ENCODE assay signal across 1 cellular context in the genomic region with DNA sequence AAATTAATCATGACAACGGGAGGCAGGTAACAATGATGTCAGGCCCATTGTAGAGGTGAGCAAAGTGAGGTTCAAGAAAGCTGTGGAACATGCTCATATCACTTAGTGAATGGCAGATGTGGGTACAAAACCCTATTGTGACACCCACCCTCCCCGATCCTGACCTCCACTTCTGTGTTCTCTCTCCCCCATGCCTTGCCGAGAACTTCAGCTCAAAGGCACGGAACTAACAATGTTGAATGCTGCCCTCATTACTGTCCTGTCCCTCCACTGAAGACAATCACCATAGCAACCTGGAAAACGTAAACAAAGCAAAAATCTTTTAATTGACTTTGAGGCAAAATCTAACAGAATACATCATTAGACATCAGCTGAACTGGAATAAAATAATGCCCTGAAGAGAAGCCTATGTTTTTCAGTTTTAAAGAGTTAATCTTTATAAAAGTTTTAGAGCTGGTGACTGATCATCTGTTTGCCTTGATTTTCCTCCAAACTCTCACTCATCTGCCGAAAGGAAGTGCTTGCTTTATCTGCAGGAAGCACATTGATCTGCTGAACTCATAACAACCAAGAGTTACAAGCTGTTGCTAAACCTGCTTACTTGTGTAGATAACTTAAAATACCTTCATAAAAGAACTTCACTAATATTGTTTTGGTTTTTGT.
TF ChIP-seq lines count a peak whose summit lies in the region.

No MANE protein-coding gene starts in this region.

TF ChIP-seq in K562, 482 proteins besides CTCF, POLR2A, EP300 and RAD21 (continued from another document and continues in another):
- TF ChIP-seq CBX3 (IDR thresholded peaks at IDR 0.05; ENCODE audit: borderline replicate concordance in 1 of 2, low read length in 2 of 2) (peak in 1 of 2 experiments; percentile 74; a peak in 1 of 3 replicates), CHD4 (IDR thresholded peaks at IDR 0.05; ENCODE audit: insufficient read depth, insufficient replicate concordance, low read depth, low read length, poor library complexity, severe bottlenecking) (peak; percentile 75), ZNF239 (CRISPR knock-in tag; IDR thresholded peaks at IDR 0.05) (no peak), EZH2 (IDR thresholded peaks at IDR 0.05; ENCODE audit: borderline replicate concordance, low read depth, low read length) (no peak), ZNF140 (CRISPR knock-in tag; IDR thresholded peaks at IDR 0.05) (no peak), NCOR1 (IDR thresholded peaks at IDR 0.05) (peak; percentile 93), E2F3 (CRISPR knock-in tag; IDR thresholded peaks at IDR 0.05) (no peak), SRSF1 (IDR thresholded peaks at IDR 0.05; ENCODE audit: low read depth, low read length) (no peak), RBM39 (optimal IDR thresholded peaks at IDR 0.05; ENCODE audit: low read depth, low read length) (no peak), TSC22D4 (tag; IDR thresholded peaks at IDR 0.05) (no peak), SOX6 (IDR thresholded peaks at IDR 0.05) (peak; percentile 83), HNRNPUL1 (IDR thresholded peaks at IDR 0.05; ENCODE audit: low read length) (no peak), MTA3 (IDR thresholded peaks at IDR 0.05; ENCODE audit: borderline replicate concordance) (peak; percentile 38; the same call in 1 of the 2 replicates), ZSCAN29 (IDR thresholded peaks at IDR 0.05) (no peak), ZNF3 (CRISPR knock-in tag; IDR thresholded peaks at IDR 0.05) (no peak), FUS (optimal IDR thresholded peaks at IDR 0.05; ENCODE audit: low read depth, low read length) (no peak), ARID1B (IDR thresholded peaks at IDR 0.05) (peak; percentile 98), MAFF (IDR thresholded peaks at IDR 0.05; ENCODE audit: low read length) (no peak), NR2C1 (IDR thresholded peaks at IDR 0.05) (peak; percentile 55), NR2C1 (tag; IDR thresholded peaks at IDR 0.05) (peak; percentile 42), ZNF197 (CRISPR knock-in tag; IDR thresholded peaks at IDR 0.05; ENCODE audit: low read depth) (0 out of 2 replicates have a peak, but pooled peaks have one; percentile 72), TOE1 (IDR thresholded peaks at IDR 0.05; ENCODE audit: borderline replicate concordance) (0 out of 2 replicates have a peak, but pooled peaks have one; percentile 59), TOE1 (CRISPR knock-in tag; IDR thresholded peaks at IDR 0.05; ENCODE audit: borderline replicate concordance, low read depth) (no peak), KDM4B (IDR thresholded peaks at IDR 0.05; ENCODE audit: borderline replicate concordance in 2 of 2, low read depth in 1 of 2) (no peak)
- TF ChIP-seq, protein P1, sequence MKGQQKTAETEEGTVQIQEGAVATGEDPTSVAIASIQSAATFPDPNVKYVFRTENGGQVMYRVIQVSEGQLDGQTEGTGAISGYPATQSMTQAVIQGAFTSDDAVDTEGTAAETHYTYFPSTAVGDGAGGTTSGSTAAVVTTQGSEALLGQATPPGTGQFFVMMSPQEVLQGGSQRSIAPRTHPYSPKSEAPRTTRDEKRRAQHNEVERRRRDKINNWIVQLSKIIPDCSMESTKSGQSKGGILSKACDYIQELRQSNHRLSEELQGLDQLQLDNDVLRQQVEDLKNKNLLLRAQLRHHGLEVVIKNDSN (CRISPR knock-in tag; IDR thresholded peaks at IDR 0.05): no peak
- TF ChIP-seq, protein P2, sequence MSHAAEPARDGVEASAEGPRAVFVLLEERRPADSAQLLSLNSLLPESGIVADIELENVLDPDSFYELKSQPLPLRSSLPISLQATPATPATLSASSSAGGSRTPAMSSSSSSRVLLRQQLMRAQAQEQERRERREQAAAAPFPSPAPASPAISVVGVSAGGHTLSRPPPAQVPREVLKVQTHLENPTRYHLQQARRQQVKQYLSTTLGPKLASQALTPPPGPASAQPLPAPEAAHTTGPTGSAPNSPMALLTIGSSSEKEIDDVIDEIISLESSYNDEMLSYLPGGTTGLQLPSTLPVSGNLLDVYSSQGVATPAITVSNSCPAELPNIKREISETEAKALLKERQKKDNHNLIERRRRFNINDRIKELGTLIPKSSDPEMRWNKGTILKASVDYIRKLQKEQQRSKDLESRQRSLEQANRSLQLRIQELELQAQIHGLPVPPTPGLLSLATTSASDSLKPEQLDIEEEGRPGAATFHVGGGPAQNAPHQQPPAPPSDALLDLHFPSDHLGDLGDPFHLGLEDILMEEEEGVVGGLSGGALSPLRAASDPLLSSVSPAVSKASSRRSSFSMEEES (CRISPR knock-in tag; IDR thresholded peaks at IDR 0.05): no peak
- TF ChIP-seq, protein P3, sequence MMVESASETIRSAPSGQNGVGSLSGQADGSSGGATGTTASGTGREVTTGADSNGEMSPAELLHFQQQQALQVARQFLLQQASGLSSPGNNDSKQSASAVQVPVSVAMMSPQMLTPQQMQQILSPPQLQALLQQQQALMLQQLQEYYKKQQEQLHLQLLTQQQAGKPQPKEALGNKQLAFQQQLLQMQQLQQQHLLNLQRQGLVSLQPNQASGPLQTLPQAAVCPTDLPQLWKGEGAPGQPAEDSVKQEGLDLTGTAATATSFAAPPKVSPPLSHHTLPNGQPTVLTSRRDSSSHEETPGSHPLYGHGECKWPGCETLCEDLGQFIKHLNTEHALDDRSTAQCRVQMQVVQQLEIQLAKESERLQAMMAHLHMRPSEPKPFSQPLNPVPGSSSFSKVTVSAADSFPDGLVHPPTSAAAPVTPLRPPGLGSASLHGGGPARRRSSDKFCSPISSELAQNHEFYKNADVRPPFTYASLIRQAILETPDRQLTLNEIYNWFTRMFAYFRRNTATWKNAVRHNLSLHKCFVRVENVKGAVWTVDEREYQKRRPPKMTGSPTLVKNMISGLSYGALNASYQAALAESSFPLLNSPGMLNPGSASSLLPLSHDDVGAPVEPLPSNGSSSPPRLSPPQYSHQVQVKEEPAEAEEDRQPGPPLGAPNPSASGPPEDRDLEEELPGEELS (CRISPR knock-in tag; IDR thresholded peaks at IDR 0.05; ENCODE audit: borderline replicate concordance): no peak
- TF ChIP-seq, protein P4, sequence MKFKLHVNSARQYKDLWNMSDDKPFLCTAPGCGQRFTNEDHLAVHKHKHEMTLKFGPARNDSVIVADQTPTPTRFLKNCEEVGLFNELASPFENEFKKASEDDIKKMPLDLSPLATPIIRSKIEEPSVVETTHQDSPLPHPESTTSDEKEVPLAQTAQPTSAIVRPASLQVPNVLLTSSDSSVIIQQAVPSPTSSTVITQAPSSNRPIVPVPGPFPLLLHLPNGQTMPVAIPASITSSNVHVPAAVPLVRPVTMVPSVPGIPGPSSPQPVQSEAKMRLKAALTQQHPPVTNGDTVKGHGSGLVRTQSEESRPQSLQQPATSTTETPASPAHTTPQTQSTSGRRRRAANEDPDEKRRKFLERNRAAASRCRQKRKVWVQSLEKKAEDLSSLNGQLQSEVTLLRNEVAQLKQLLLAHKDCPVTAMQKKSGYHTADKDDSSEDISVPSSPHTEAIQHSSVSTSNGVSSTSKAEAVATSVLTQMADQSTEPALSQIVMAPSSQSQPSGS (CRISPR knock-in tag; IDR thresholded peaks at IDR 0.05): no peak
- TF ChIP-seq, protein P5, sequence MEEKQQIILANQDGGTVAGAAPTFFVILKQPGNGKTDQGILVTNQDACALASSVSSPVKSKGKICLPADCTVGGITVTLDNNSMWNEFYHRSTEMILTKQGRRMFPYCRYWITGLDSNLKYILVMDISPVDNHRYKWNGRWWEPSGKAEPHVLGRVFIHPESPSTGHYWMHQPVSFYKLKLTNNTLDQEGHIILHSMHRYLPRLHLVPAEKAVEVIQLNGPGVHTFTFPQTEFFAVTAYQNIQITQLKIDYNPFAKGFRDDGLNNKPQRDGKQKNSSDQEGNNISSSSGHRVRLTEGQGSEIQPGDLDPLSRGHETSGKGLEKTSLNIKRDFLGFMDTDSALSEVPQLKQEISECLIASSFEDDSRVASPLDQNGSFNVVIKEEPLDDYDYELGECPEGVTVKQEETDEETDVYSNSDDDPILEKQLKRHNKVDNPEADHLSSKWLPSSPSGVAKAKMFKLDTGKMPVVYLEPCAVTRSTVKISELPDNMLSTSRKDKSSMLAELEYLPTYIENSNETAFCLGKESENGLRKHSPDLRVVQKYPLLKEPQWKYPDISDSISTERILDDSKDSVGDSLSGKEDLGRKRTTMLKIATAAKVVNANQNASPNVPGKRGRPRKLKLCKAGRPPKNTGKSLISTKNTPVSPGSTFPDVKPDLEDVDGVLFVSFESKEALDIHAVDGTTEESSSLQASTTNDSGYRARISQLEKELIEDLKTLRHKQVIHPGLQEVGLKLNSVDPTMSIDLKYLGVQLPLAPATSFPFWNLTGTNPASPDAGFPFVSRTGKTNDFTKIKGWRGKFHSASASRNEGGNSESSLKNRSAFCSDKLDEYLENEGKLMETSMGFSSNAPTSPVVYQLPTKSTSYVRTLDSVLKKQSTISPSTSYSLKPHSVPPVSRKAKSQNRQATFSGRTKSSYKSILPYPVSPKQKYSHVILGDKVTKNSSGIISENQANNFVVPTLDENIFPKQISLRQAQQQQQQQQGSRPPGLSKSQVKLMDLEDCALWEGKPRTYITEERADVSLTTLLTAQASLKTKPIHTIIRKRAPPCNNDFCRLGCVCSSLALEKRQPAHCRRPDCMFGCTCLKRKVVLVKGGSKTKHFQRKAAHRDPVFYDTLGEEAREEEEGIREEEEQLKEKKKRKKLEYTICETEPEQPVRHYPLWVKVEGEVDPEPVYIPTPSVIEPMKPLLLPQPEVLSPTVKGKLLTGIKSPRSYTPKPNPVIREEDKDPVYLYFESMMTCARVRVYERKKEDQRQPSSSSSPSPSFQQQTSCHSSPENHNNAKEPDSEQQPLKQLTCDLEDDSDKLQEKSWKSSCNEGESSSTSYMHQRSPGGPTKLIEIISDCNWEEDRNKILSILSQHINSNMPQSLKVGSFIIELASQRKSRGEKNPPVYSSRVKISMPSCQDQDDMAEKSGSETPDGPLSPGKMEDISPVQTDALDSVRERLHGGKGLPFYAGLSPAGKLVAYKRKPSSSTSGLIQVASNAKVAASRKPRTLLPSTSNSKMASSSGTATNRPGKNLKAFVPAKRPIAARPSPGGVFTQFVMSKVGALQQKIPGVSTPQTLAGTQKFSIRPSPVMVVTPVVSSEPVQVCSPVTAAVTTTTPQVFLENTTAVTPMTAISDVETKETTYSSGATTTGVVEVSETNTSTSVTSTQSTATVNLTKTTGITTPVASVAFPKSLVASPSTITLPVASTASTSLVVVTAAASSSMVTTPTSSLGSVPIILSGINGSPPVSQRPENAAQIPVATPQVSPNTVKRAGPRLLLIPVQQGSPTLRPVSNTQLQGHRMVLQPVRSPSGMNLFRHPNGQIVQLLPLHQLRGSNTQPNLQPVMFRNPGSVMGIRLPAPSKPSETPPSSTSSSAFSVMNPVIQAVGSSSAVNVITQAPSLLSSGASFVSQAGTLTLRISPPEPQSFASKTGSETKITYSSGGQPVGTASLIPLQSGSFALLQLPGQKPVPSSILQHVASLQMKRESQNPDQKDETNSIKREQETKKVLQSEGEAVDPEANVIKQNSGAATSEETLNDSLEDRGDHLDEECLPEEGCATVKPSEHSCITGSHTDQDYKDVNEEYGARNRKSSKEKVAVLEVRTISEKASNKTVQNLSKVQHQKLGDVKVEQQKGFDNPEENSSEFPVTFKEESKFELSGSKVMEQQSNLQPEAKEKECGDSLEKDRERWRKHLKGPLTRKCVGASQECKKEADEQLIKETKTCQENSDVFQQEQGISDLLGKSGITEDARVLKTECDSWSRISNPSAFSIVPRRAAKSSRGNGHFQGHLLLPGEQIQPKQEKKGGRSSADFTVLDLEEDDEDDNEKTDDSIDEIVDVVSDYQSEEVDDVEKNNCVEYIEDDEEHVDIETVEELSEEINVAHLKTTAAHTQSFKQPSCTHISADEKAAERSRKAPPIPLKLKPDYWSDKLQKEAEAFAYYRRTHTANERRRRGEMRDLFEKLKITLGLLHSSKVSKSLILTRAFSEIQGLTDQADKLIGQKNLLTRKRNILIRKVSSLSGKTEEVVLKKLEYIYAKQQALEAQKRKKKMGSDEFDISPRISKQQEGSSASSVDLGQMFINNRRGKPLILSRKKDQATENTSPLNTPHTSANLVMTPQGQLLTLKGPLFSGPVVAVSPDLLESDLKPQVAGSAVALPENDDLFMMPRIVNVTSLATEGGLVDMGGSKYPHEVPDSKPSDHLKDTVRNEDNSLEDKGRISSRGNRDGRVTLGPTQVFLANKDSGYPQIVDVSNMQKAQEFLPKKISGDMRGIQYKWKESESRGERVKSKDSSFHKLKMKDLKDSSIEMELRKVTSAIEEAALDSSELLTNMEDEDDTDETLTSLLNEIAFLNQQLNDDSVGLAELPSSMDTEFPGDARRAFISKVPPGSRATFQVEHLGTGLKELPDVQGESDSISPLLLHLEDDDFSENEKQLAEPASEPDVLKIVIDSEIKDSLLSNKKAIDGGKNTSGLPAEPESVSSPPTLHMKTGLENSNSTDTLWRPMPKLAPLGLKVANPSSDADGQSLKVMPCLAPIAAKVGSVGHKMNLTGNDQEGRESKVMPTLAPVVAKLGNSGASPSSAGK (IDR thresholded peaks at IDR 0.05): no peak; the same call in 1 of the 2 replicates
- TF ChIP-seq, protein P6, sequence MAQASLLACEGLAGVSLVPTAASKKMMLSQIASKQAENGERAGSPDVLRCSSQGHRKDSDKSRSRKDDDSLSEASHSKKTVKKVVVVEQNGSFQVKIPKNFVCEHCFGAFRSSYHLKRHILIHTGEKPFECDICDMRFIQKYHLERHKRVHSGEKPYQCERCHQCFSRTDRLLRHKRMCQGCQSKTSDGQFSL (CRISPR knock-in tag; IDR thresholded peaks at IDR 0.05): no peak
- TF ChIP-seq, protein P6 (tag; IDR thresholded peaks at IDR 0.05): no peak
- TF ChIP-seq, protein P7, sequence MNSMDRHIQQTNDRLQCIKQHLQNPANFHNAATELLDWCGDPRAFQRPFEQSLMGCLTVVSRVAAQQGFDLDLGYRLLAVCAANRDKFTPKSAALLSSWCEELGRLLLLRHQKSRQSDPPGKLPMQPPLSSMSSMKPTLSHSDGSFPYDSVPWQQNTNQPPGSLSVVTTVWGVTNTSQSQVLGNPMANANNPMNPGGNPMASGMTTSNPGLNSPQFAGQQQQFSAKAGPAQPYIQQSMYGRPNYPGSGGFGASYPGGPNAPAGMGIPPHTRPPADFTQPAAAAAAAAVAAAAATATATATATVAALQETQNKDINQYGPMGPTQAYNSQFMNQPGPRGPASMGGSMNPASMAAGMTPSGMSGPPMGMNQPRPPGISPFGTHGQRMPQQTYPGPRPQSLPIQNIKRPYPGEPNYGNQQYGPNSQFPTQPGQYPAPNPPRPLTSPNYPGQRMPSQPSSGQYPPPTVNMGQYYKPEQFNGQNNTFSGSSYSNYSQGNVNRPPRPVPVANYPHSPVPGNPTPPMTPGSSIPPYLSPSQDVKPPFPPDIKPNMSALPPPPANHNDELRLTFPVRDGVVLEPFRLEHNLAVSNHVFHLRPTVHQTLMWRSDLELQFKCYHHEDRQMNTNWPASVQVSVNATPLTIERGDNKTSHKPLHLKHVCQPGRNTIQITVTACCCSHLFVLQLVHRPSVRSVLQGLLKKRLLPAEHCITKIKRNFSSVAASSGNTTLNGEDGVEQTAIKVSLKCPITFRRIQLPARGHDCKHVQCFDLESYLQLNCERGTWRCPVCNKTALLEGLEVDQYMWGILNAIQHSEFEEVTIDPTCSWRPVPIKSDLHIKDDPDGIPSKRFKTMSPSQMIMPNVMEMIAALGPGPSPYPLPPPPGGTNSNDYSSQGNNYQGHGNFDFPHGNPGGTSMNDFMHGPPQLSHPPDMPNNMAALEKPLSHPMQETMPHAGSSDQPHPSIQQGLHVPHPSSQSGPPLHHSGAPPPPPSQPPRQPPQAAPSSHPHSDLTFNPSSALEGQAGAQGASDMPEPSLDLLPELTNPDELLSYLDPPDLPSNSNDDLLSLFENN (IDR thresholded peaks at IDR 0.05; ENCODE audit: low read depth in 2 of 2, low read length in 2 of 2): peak in 1 of 2 experiments; percentile 98; a peak in 2 of 4 replicates
